8 cellular contexts compared by ENCODE assay signal in the genomic region with DNA sequence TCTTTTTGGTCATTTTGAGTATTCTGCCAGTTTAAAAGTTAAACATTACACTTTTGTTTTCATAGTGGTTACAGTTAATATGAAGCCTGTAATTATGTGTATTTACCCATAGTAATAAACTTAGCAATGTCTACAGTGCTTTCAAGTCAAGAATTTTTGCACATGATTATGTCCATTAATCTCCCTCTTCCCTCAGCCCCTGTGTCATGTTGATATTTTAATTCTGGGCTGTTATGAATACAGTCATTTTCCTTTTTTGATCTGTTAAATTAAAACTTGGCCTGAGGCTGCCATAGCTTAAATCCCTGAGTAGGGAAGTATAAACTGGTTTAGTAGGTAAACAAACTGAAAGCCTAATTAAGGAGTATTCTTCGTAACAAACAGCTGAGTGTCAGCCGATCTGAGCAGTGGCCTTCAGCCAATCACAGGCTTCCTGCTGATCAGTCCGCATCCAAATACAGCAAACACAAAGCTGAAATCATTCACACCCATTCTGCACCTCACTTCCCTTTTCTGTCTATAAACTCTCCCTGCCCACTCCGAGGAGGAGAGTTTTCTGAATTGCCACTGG. TPM values are rescaled to one million over a fixed set of nuclear protein-coding genes. Genes with fewer than 3 reads are reported as not detected.
DNase-seq lines count a peak whose midpoint lies in the region; ATAC-seq, FAIRE-seq and TF ChIP-seq lines count a peak whose summit lies in the region.

No MANE protein-coding gene starts in this region.

- 4% methylated on average over 4 of the region's 4 CpGs for WGBS in K562 (ENCODE audit: insufficient coverage, low coverage, missing lambda C conversion rate)

- no peak overlapping the region for H3K9ac ChIP-seq in K562 (ENCODE audit: insufficient read depth in 1 of 2, low read depth in 2 of 2, low read length in 2 of 2)

- peak; percentile 71 for FAIRE-seq in K562 (lab: Jason Lieb, UNC)

- H3K4me2 ChIP-seq in K562 (ENCODE audit: insufficient read depth, low read length) = peak overlapping the region; percentile 40; the same call in 1 of the 2 replicates

- no peak for TF ChIP-seq RAD21 in K562 (CRISPR knock-in tag; conservative IDR thresholded peaks at IDR 0.05 in 1 of 2, IDR thresholded peaks at IDR 0.05 in 1 of 2)

- no peak for TF ChIP-seq POLR2A in K562 (conservative IDR thresholded peaks at IDR 0.05)

- BruUV-seq in K562 (replicated peaks; lab: Mats Ljungman, UMichigan) = no TSS peak

- no peak for TF ChIP-seq CTCF in K562 (IDR thresholded peaks at IDR 0.05 in 2 of 3, conservative IDR thresholded peaks at IDR 0.05 in 1 of 3; ENCODE audit: insufficient read depth in 2 of 3, low read depth in 1 of 3, low read length in 3 of 3)

- H3K27ac ChIP-seq in K562 (ENCODE audit: extremely low read depth, low read depth, low read length) = no peak overlapping the region

- H3K27me3 ChIP-seq in K562 (ENCODE audit: control insufficient read depth in 2 of 2, insufficient read depth in 2 of 2, low read length in 2 of 2) = peaks cover 0 to 14% of the 10 kb centered on the region in 2 experiments; a peak in 2 of 5 replicates
- no peaks in the 10 kb centered on the region for H3K27me3 ChIP-seq in neuron (ENCODE audit: insufficient read depth, low read length)

- peak overlapping the region; percentile 68 for H2AFZ ChIP-seq in K562 (ENCODE audit: low read depth, low read length)
- H2AFZ ChIP-seq in neuron (ENCODE audit: low read depth, low read length) = peak overlapping the region; percentile 22

- ATAC-seq in GM18867 (IDR thresholded peaks at IDR 0.05; ENCODE audit: unreplicated experiment) = peak; percentile 98
- ATAC-seq in HG02588 (IDR thresholded peaks at IDR 0.05; ENCODE audit: unreplicated experiment) = peak; percentile 95
- ATAC-seq in K562 = peak; percentile 90

- no peaks in the 10 kb centered on the region for H4K20me1 ChIP-seq in K562 (replicated peaks; ENCODE audit: control insufficient read depth, insufficient read depth, low read length)

- POLR2A ChIA-PET in K562 (lab: Yijun Ruan, JAX) = interaction anchor here (0.9 kb wide), 1 partner anchor 22 kb away, joined by 4 read pairs; no protein-coding TSS in a partner anchor

- DNase-seq in MV-4-11 (lab: John Stamatoyannopoulos, UW) = peak; percentile 72
- DNase-seq in K562 (ENCODE audit: extremely low read depth in 1 of 4, low spot score in 3 of 4) = peak; percentile 50 to 75 (median 54)
- no peak for DNase-seq in NCI-H187 (lab: John Stamatoyannopoulos, UW)
- no peak for DNase-seq in activated CD8-positive, alpha-beta memory T cell treated with anti-CD3 and anti-CD28 coated beads for 24 hours
- DNase-seq in DMS 273 treated with DMSO at 0.1 percent for 48 hours (lab: John Stamatoyannopoulos, UW) = no peak

- intact Hi-C loops in K562 (cut with micrococcal nuclease) = no loop called here

- TF ChIP-seq EP300 in K562 (IDR thresholded peaks at IDR 0.05; ENCODE audit: low read length) = no peak

- in situ Hi-C loops in K562 (cut with MboI) = no loop called here

- peaks cover 6% of the 10 kb centered on the region; the same call in 1 of the 2 replicates for H3K9me3 ChIP-seq in K562 (replicated peaks; ENCODE audit: control insufficient read depth, insufficient read depth, low read depth, low read length)
- peaks cover 4% of the 10 kb centered on the region for H3K9me3 ChIP-seq in neuron (ENCODE audit: low read length)

- H3K4me3 ChIP-seq in K562 = no peak overlapping the region
- H3K4me3 ChIP-seq in neuron (ENCODE audit: low read length) = no peak overlapping the region

- CTCF ChIA-PET in K562 (lab: Yijun Ruan, JAX; ENCODE audit: low intra/inter-chr PET ratio) = no interaction called here

- peaks cover 0 to 3% of the 10 kb centered on the region in 2 experiments; a peak in 1 of 5 replicates for H3K4me1 ChIP-seq in K562 (replicated peaks in 1 of 2; ENCODE audit: control insufficient read depth in 2 of 2, insufficient read depth in 2 of 2, low read length in 2 of 2)
- H3K4me1 ChIP-seq in neuron (ENCODE audit: insufficient read depth, low read length) = peaks cover 20% of the 10 kb centered on the region

- H3K79me2 ChIP-seq in K562 (ENCODE audit: control insufficient read depth, insufficient read depth, low read length) = no peaks in the 10 kb centered on the region

- H3K9me1 ChIP-seq in K562 (ENCODE audit: control insufficient read depth, insufficient read depth, low read length) = no peaks in the 10 kb centered on the region

- H3K36me3 ChIP-seq in K562 (ENCODE audit: control insufficient read depth, insufficient read depth, low read length) = no peaks in the 10 kb centered on the region
- H3K36me3 ChIP-seq in neuron (ENCODE audit: insufficient read depth, low read length) = no peaks in the 10 kb centered on the region

TF ChIP-seq in K562, 482 proteins besides CTCF, POLR2A, EP300 and RAD21 (continues in another document):
- TF ChIP-seq FOSL1 (tag; conservative IDR thresholded peaks at IDR 0.05) = no peak
- TF ChIP-seq ZNF699 (CRISPR knock-in tag; IDR thresholded peaks at IDR 0.05; ENCODE audit: insufficient replicate concordance) = no peak

RNA-seq across cellular contexts. Expression of a gene that starts 9.5 kb away (rescaled TPM):
- 89.6 and 170 TPM in 2 replicates for total RNA-seq in K562 (2011; cell fraction: chromatin; rRNA removed; ENCODE audit: low replicate concordance)
- total RNA-seq in K562 (2011; cell fraction: nucleolus; rRNA removed) = 65.9 and 78.2 TPM in 2 replicates
- 150 and 228 TPM in 2 replicates for total RNA-seq in K562 (2011; cell fraction: nucleoplasm; rRNA removed)
- total RNA-seq in K562 (2014; rRNA removed) (59.5 and 63.1 TPM in 2 replicates), K562 (2014; rRNA removed; fragmentation: Illumina TruSeq; extraction: Trizol) (67.1 and 75.7 TPM in 2 replicates), K562 (2015; rRNA removed; fragmentation: Illumina TruSeq; extraction: Trizol) (50.1 and 54.4 TPM in 2 replicates), K562 (2021) (68.7 and 81.0 TPM in 2 replicates)
- polyA plus RNA-seq in K562 (2011; rRNA removed) (129 and 140 TPM in 2 replicates), K562 (2014; fragmentation: Illumina TruSeq; extraction: Trizol) (80.1 and 81.5 TPM in 2 replicates), K562 (2014; fragmentation: Nextera tagmentation; extraction: Ambion mirVana) (10 to 100 TPM; 73.0 to 74.6 TPM), K562 (2014; rRNA removed) (106 and 111 TPM in 2 replicates)
- polyA plus RNA-seq in K562 (2011; cell fraction: cytosol; rRNA removed) = 67.3 and 111 TPM in 2 replicates
- 110 and 178 TPM in 2 replicates for polyA plus RNA-seq in K562 (2011; cell fraction: nucleus; rRNA removed)
- 76.9 and 85.8 TPM in 2 replicates for polyA plus RNA-seq in K562 (2012)
- 64.9 and 66.3 TPM in 2 replicates for polyA minus RNA-seq in K562 (2011; rRNA and poly(A)+ RNA removed)
- 18.2 and 18.4 TPM in 2 replicates for polyA minus RNA-seq in K562 (2011; cell fraction: cytosol; rRNA and poly(A)+ RNA removed)
- 37.4 and 67.9 TPM in 2 replicates for polyA minus RNA-seq in K562 (2011; cell fraction: nucleus; rRNA and poly(A)+ RNA removed)

RNA-seq across cellular contexts. Expression of a gene that starts 30.9 kb away (rescaled TPM):
- 21.5 and 61.7 TPM in 2 replicates for total RNA-seq in K562 (2011; cell fraction: chromatin; rRNA removed; ENCODE audit: low replicate concordance)
- total RNA-seq in K562 (2011; cell fraction: nucleolus; rRNA removed) = 19.8 and 26.6 TPM in 2 replicates
- 29.1 and 45.8 TPM in 2 replicates for total RNA-seq in K562 (2011; cell fraction: nucleoplasm; rRNA removed)
- total RNA-seq in K562 (2014; rRNA removed) (78.6 and 97.7 TPM in 2 replicates), K562 (2014; rRNA removed; fragmentation: Illumina TruSeq; extraction: Trizol) (132 and 145 TPM in 2 replicates), K562 (2015; rRNA removed; fragmentation: Illumina TruSeq; extraction: Trizol) (141 and 149 TPM in 2 replicates), K562 (2021) (103 and 110 TPM in 2 replicates)
- polyA plus RNA-seq in K562 (2011; rRNA removed) (115 and 138 TPM in 2 replicates), K562 (2014; fragmentation: Illumina TruSeq; extraction: Trizol) (148 and 185 TPM in 2 replicates), K562 (2014; fragmentation: Nextera tagmentation; extraction: Ambion mirVana) (100 to 1,000 TPM; 138 to 144 TPM), K562 (2014; rRNA removed) (113 and 114 TPM in 2 replicates)
- 100 and 103 TPM in 2 replicates for polyA plus RNA-seq in K562 (2011; cell fraction: cytosol; rRNA removed)
- 48.3 and 68.3 TPM in 2 replicates for polyA plus RNA-seq in K562 (2011; cell fraction: nucleus; rRNA removed)
- 93.8 and 104 TPM in 2 replicates for polyA plus RNA-seq in K562 (2012)
- 54.6 and 59.0 TPM in 2 replicates for polyA minus RNA-seq in K562 (2011; rRNA and poly(A)+ RNA removed)
- polyA minus RNA-seq in K562 (2011; cell fraction: cytosol; rRNA and poly(A)+ RNA removed) = 18.7 and 38.7 TPM in 2 replicates
- polyA minus RNA-seq in K562 (2011; cell fraction: nucleus; rRNA and poly(A)+ RNA removed) = 5.8 and 14.9 TPM in 2 replicates

RNA-seq across cellular contexts. Expression of a gene that starts 43.6 kb away (rescaled TPM):
- not detected in 2 replicates for total RNA-seq in K562 (2011; cell fraction: chromatin; rRNA removed; ENCODE audit: low replicate concordance)
- not detected in 2 replicates for total RNA-seq in K562 (2011; cell fraction: nucleolus; rRNA removed)
- total RNA-seq in K562 (2011; cell fraction: nucleoplasm; rRNA removed) = not detected in 2 replicates
- total RNA-seq in K562 (2014; rRNA removed) (not detected in 2 replicates), K562 (2014; rRNA removed; fragmentation: Illumina TruSeq; extraction: Trizol) (not detected in 2 replicates), K562 (2015; rRNA removed; fragmentation: Illumina TruSeq; extraction: Trizol) (not detected in 2 replicates), K562 (2021) (not detected in 2 replicates)
- polyA plus RNA-seq in K562 (2011; rRNA removed) (not detected in 2 replicates), K562 (2014; fragmentation: Illumina TruSeq; extraction: Trizol) (not detected in 2 replicates), K562 (2014; fragmentation: Nextera tagmentation; extraction: Ambion mirVana) (not detected), K562 (2014; rRNA removed) (not detected in 2 replicates)
- polyA plus RNA-seq in K562 (2011; cell fraction: cytosol; rRNA removed) = not detected in 2 replicates
- not detected in 2 replicates for polyA plus RNA-seq in K562 (2011; cell fraction: nucleus; rRNA removed)
- 0.06 TPM in 1 of 2 replicates, not detected in the other for polyA plus RNA-seq in K562 (2012)
- polyA minus RNA-seq in K562 (2011; rRNA and poly(A)+ RNA removed) = not detected in 2 replicates
- not detected in 2 replicates for polyA minus RNA-seq in K562 (2011; cell fraction: cytosol; rRNA and poly(A)+ RNA removed)
- not detected in 2 replicates for polyA minus RNA-seq in K562 (2011; cell fraction: nucleus; rRNA and poly(A)+ RNA removed)

Comparison
In these comparisons a context has a peak if more than half of its experiments do, and no peak if none do; other contexts are left out.
1. DNase-seq: peak in MV-4-11 (single experiment) and K562 (4 of 4); none in NCI-H187 (0 of 2), activated CD8-positive, alpha-beta memory T cell treated with anti-CD3 and anti-CD28 coated beads for 24 hours (single experiment) and DMS 273 treated with DMSO at 0.1 percent for 48 hours (single experiment).
2. Peak in every context shown above with its lines, with median percentiles within 50 percentile points of each other: ATAC-seq.